9 cellular contexts compared by ENCODE assay signal in genomic region chr1:61740970-61741681, GRCh38. TPM values are rescaled to one million over a fixed set of nuclear protein-coding genes. Genes with fewer than 3 reads are reported as not detected.
DNase-seq lines count a peak whose midpoint lies in the region; ATAC-seq and TF ChIP-seq lines count a peak whose summit lies in the region.
"Not testable (repeated sequence)": the region's sequence is repeated elsewhere in the genome, so short reads cannot be mapped to it uniquely, and the experiment has no call there.
"Had no signal": no experiment of that assay in that cellular context is flagged by ENCODE, and none has a peak within 500 bp of the region (broad histone marks: within the 10 kb centered on the region; RNA-seq: fewer than 3 reads in every experiment).

No MANE protein-coding gene starts in this region.

- in situ Hi-C loops in Panc1 (cut with HindIII; ENCODE audit: low pct_unique_long_range_greater_than_20kb, low sequenced_read_pairs), result not testable (repeated sequence)

- H3K9me3 ChIP-seq in HCT116 (ENCODE audit: control insufficient read depth in 1 of 2, insufficient read depth in 1 of 2, low read depth in 1 of 2, low read length in 2 of 2); Panc1 (ENCODE audit: control insufficient read depth, insufficient read depth, low read depth, low read length); colonic mucosa; left ventricle myocardium inferior (replicated peaks); spleen: not testable (repeated sequence)

- H3K27me3 Mint-ChIP-seq in activated T-cell treated with anti-CD3 and anti-CD28 coated beads, Interleukin-2, amount 50 U/mL, for 4 hours (ENCODE audit: low read depth); naive thymus-derived CD8-positive, alpha-beta T cell: not testable (repeated sequence)

- H3K4me3 Mint-ChIP-seq in activated T-cell treated with anti-CD3 and anti-CD28 coated beads, Interleukin-2, amount 50 U/mL, for 4 hours, result peak overlapping the region; percentile 92
- peak overlapping the region; percentile 87 to 99 (median 93) for H3K4me3 Mint-ChIP-seq in naive thymus-derived CD8-positive, alpha-beta T cell

- H3K4me1 Mint-ChIP-seq in activated T-cell treated with anti-CD3 and anti-CD28 coated beads, Interleukin-2, amount 50 U/mL, for 4 hours (ENCODE audit: low read depth), result peaks cover 22% of the 10 kb centered on the region
- H3K4me1 Mint-ChIP-seq in naive thymus-derived CD8-positive, alpha-beta T cell, result peaks cover 19 to 37% (median 29%) of the 10 kb centered on the region in 4 donors

- H4K20me1 ChIP-seq in HCT116 (ENCODE audit: insufficient read depth), result not testable (repeated sequence)

- H3K36me3 ChIP-seq in ACC112 (ENCODE audit: insufficient read depth, low read length); HCT116 (ENCODE audit: control insufficient read depth in 1 of 2, insufficient read depth in 2 of 2, low read length in 2 of 2); Panc1 (ENCODE audit: control insufficient read depth, insufficient read depth, low read length); colonic mucosa; left ventricle myocardium inferior; spleen: not testable (repeated sequence)

- peak overlapping the region; percentile 70 to 98 (median 94) for H3K27ac Mint-ChIP-seq in naive thymus-derived CD8-positive, alpha-beta T cell

- peak overlapping the region; percentile 77 for H3K4me3 ChIP-seq in ACC112 (ENCODE audit: low read depth, low read length)
- peak overlapping the region; percentile 82 to 92 for H3K4me3 ChIP-seq in HCT116 (replicated peaks in 1 of 2; ENCODE audit: low read depth in 1 of 2, low read length in 2 of 2)
- H3K4me3 ChIP-seq in Panc1 (ENCODE audit: low read depth in 2 of 2, low read length in 2 of 2), result peak overlapping the region; percentile 68 to 83
- not testable (repeated sequence) for H3K4me3 ChIP-seq in colonic mucosa
- H3K4me3 ChIP-seq in left ventricle myocardium inferior, result peak overlapping the region; percentile 98
- H3K4me3 ChIP-seq in spleen, result peak overlapping the region in 2 of 8 donors; percentile 79 to 87

- not testable (repeated sequence) for H3K79me2 ChIP-seq in ACC112 (ENCODE audit: control insufficient read depth, insufficient read depth, low read length, unreplicated experiment)
- H3K79me2 ChIP-seq in HCT116 (ENCODE audit: insufficient read depth, low read length), result peaks cover 26% of the 10 kb centered on the region

- not testable (repeated sequence) for H3K27me3 ChIP-seq in ACC112 (ENCODE audit: insufficient read depth, low read length); HCT116 (ENCODE audit: insufficient read depth, low read length); Panc1 (ENCODE audit: control insufficient read depth, insufficient read depth, low read length); colonic mucosa; left ventricle myocardium inferior (ENCODE audit: low read depth)
- peaks cover 0 to 13% (median 0%) of the 10 kb centered on the region in 7 donors for H3K27me3 ChIP-seq in spleen (replicated peaks in 1 of 7)

- not testable (repeated sequence) for TF ChIP-seq CTCF in HCT116 (IDR thresholded peaks at IDR 0.05 in 2 of 3, conservative IDR thresholded peaks at IDR 0.05 in 1 of 3; ENCODE audit: borderline replicate concordance in 1 of 3, insufficient read depth in 1 of 3, low read depth in 2 of 3, low read length in 2 of 3); Panc1 (IDR thresholded peaks at IDR 0.05); colonic mucosa (IDR thresholded peaks at IDR 0.05); left ventricle myocardium inferior (IDR thresholded peaks at IDR 0.05; ENCODE audit: borderline replicate concordance); spleen (IDR thresholded peaks at IDR 0.05 in 8 of 11, conservative IDR thresholded peaks at IDR 0.05 in 3 of 11)

- BruUV-seq in HCT116 (replicated peaks; lab: Mats Ljungman, UMichigan); Panc1 (replicated peaks; lab: Mats Ljungman, UMichigan): not testable (repeated sequence)

- WGBS in spleen, 5 donors, result 91 to 96% (median 94%) methylated on average over 18 of the region's 18 CpGs

- POLR2A ChIA-PET in HCT116 (lab: Charles Lee); naive thymus-derived CD8-positive, alpha-beta T cell (lab: Charles Lee): not testable (repeated sequence)
- POLR2A ChIA-PET in Panc1 (lab: Charles Lee), result interaction anchor here (0.7 kb wide), 1 partner anchor 595 kb away, joined by 3 read pairs; no protein-coding TSS in a partner anchor

- not testable (repeated sequence) for H3K9me2 ChIP-seq in HCT116 (ENCODE audit: insufficient read depth)

- not testable (repeated sequence) for DNase-seq in HCT116 (ENCODE audit: low read depth, low spot score); Panc1 (ENCODE audit: low read depth, low spot score); activated T-cell treated with anti-CD3 and anti-CD28 coated beads, Interleukin-2, amount 50 U/mL, for 4 hours; colonic mucosa; left ventricle myocardium inferior; naive thymus-derived CD8-positive, alpha-beta T cell; spleen

- not testable (repeated sequence) for TF ChIP-seq POLR2A in HCT116 (IDR thresholded peaks at IDR 0.05; ENCODE audit: borderline replicate concordance, extremely low read depth, insufficient read depth, insufficient read length); spleen (IDR thresholded peaks at IDR 0.05)

- not testable (repeated sequence) for TF ChIP-seq RAD21 in HCT116 (IDR thresholded peaks at IDR 0.05; ENCODE audit: low read depth)

- not testable (repeated sequence) for H2AFZ ChIP-seq in ACC112 (ENCODE audit: low read length, unreplicated experiment); HCT116 (ENCODE audit: low read depth, low read length, poor library complexity, severe bottlenecking)

- not testable (repeated sequence) for ATAC-seq in HCT116; Panc1; activated T-cell treated with anti-CD3 and anti-CD28 coated beads, Interleukin-2, amount 50 U/mL, for 4 hours; naive thymus-derived CD8-positive, alpha-beta T cell

- peak overlapping the region; percentile 79 for H3K4me2 ChIP-seq in HCT116 (ENCODE audit: low read length)

- CTCF ChIA-PET in HCT116 (lab: Charles Lee); Panc1 (lab: Charles Lee): not testable (repeated sequence)

- intact Hi-C loops in HCT116 (cut with micrococcal nuclease); Panc1 (cut with micrococcal nuclease; ENCODE audit: unreplicated experiment); colonic mucosa (cut with DNase I); left ventricle myocardium inferior (cut with micrococcal nuclease); spleen (cut with DNase I; ENCODE audit: low total_unique reads): not testable (repeated sequence)

- H3K36me3 Mint-ChIP-seq in activated T-cell treated with anti-CD3 and anti-CD28 coated beads, Interleukin-2, amount 50 U/mL, for 4 hours (ENCODE audit: insufficient read depth); naive thymus-derived CD8-positive, alpha-beta T cell: not testable (repeated sequence)

- H3K4me1 ChIP-seq in ACC112 (ENCODE audit: control insufficient read depth, insufficient read depth, low read length, unreplicated experiment); colonic mucosa: not testable (repeated sequence)
- peaks cover 14 to 28% of the 10 kb centered on the region in 2 experiments; a peak in 3 of 4 replicates for H3K4me1 ChIP-seq in HCT116 (ENCODE audit: control insufficient read depth in 1 of 2, insufficient read depth in 2 of 2, low read length in 2 of 2)
- H3K4me1 ChIP-seq in Panc1 (ENCODE audit: control insufficient read depth, insufficient read depth, low read length), result peaks cover 21% of the 10 kb centered on the region
- peaks cover 21% of the 10 kb centered on the region for H3K4me1 ChIP-seq in left ventricle myocardium inferior
- H3K4me1 ChIP-seq in spleen, result peaks cover 7 to 33% (median 22%) of the 10 kb centered on the region in 6 donors

- RAD21 ChIA-PET in HCT116 (lab: Charles Lee; ENCODE audit: low non-redundant PET in 1 of 2, low total read pairs in 2 of 2, uncharacterized antibody in 2 of 2, unreplicated experiment in 2 of 2), result not testable (repeated sequence)

- H3K9ac ChIP-seq in HCT116 (ENCODE audit: low read length), result peak overlapping the region; percentile 83
- H3K9ac ChIP-seq in colonic mucosa (ENCODE audit: low read depth in 2 of 2, low read length in 2 of 2), result peak overlapping the region in 1 of 2 donors; percentile 81

- not testable (repeated sequence) for H3K27ac ChIP-seq in ACC112 (ENCODE audit: low read depth, low read length)
- peak overlapping the region; percentile 91 for H3K27ac ChIP-seq in HCT116 (ENCODE audit: low read depth, low read length)
- peak overlapping the region; percentile 93 for H3K27ac ChIP-seq in Panc1 (ENCODE audit: low read length)
- H3K27ac ChIP-seq in colonic mucosa, result peak overlapping the region; percentile 87
- H3K27ac ChIP-seq in left ventricle myocardium inferior (replicated peaks), result peak overlapping the region; percentile 98
- H3K27ac ChIP-seq in spleen, result peak overlapping the region in 6 of 8 donors; percentile 89 to 94 (median 91)

- H3K9me3 Mint-ChIP-seq in activated T-cell treated with anti-CD3 and anti-CD28 coated beads, Interleukin-2, amount 50 U/mL, for 4 hours; naive thymus-derived CD8-positive, alpha-beta T cell: not testable (repeated sequence)

RNA-seq across cellular contexts. Expression of gene PATJ, which starts 1.2 kb away (rescaled TPM):
- total RNA-seq in HCT116 (2021; ENCODE audit: unreplicated experiment) (48.8 TPM), Panc1 (2021; ENCODE audit: unreplicated experiment) (36.2 TPM), colonic mucosa (10 to 100 TPM; 65.6 to 69.0 TPM), left ventricle myocardium inferior (166 TPM), spleen (10 to 100 TPM; 16.0 to 32.2 (median 21.5) TPM)
- 29.0 and 30.8 TPM in 2 replicates for polyA plus RNA-seq in HCT116 (2012)
- 12.9 TPM for polyA plus RNA-seq in Panc1 (2012; ENCODE audit: insufficient read length)
- total RNA-seq in activated T-cell treated with anti-CD3 and anti-CD28 coated beads, Interleukin-2, amount 50 U/mL, for 4 hours, result 1 to 10 TPM; 3.4 to 4.1 (median 3.9) TPM
- 10 to 100 TPM; 33.2 to 33.8 TPM for total RNA-seq in naive thymus-derived CD8-positive, alpha-beta T cell
- 10 to 100 TPM; 13.4 to 17.5 (median 17.3) TPM for polyA plus RNA-seq in naive thymus-derived CD8-positive, alpha-beta T cell
- 1 to 10 TPM; 2.3 to 4.1 (median 2.9) TPM for polyA plus RNA-seq in spleen
- polyA plus RNA-seq: K562 had no signal

RNA-seq across cellular contexts. Expression of gene TM2D1, which starts 16.2 kb away (rescaled TPM):
- 22.7 TPM for total RNA-seq in HCT116 (2021; ENCODE audit: unreplicated experiment)
- 18.2 and 19.9 TPM in 2 replicates for polyA plus RNA-seq in HCT116 (2012)
- total RNA-seq in Panc1 (2021; ENCODE audit: unreplicated experiment), result 43.2 TPM
- polyA plus RNA-seq in Panc1 (2012; ENCODE audit: insufficient read length), result 36.5 TPM
- 10 to 100 TPM; 18.4 to 23.1 (median 21.5) TPM for total RNA-seq in activated T-cell treated with anti-CD3 and anti-CD28 coated beads, Interleukin-2, amount 50 U/mL, for 4 hours
- total RNA-seq in colonic mucosa, result 10 to 100 TPM; 31.2 to 47.4 TPM
- 30.7 TPM for total RNA-seq in left ventricle myocardium inferior
- total RNA-seq in naive thymus-derived CD8-positive, alpha-beta T cell, result 10 to 100 TPM; 46.9 to 47.3 TPM
- polyA plus RNA-seq in naive thymus-derived CD8-positive, alpha-beta T cell, result 10 to 100 TPM; 27.7 to 37.9 (median 32.1) TPM
- total RNA-seq in spleen, result 10 to 100 TPM; 33.0 to 68.6 (median 47.7) TPM
- 10 to 100 TPM; 17.0 to 23.2 (median 18.6) TPM for polyA plus RNA-seq in spleen
